Comparison of ENCODE assay signal across 11 cellular contexts in the genomic region with DNA sequence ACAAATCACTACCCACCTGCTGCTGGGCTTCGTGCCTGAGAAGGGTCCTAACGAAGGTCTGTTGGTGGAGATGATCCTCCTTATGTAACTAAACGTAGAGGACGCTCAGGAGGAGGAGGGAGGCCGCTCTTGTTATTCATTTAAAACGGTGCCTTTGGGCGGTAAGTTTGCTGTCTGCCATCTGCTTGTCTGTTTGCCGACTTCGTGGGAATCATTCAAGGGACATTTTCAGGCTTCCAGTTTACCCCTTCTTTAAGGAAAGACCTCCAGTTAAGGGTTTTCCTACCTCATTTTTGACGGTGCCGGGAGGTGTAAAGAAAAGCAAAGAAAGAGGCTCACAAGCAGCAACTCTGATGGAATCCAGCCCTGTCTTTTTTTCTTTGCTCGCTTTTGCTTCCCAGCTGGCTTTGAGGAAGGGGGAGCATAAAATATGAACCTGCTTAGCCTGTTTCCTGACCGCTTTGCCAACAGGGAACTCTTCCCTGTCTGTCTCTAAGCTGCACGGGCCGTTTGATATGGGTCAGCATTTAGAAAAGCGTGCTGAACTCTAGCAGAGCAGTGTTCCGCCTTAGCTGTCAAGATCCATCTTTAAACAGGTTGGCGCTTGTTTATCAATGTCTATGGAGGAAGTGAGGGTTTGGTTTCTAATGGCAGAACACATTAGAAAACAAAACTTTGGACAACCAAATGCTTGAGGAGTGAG. TPM values are rescaled to one million over a fixed set of nuclear protein-coding genes. Genes with fewer than 3 reads are reported as not detected.
DNase-seq lines count a peak whose midpoint lies in the region; ATAC-seq and TF ChIP-seq lines count a peak whose summit lies in the region.
"Had no signal": no experiment of that assay in that cellular context is flagged by ENCODE, and none has a peak within 500 bp of the region (broad histone marks: within the 10 kb centered on the region; RNA-seq: fewer than 3 reads in every experiment).

No MANE protein-coding gene starts in this region.

- no peaks in the 10 kb centered on the region for H4K20me1 ChIP-seq in PC-9 (ENCODE audit: insufficient read depth)

- peaks cover 5% of the 10 kb centered on the region for H3K79me2 ChIP-seq in PC-9 (ENCODE audit: low read depth)

- CTCF ChIA-PET in PC-9 (lab: Charles Lee) = no interaction called here

- H3K9ac ChIP-seq in skeletal muscle satellite cell (ENCODE audit: low read depth, low read length) = peak overlapping the region; percentile 51

- ATAC-seq in heart right ventricle (peak in 4 of 8 donors; percentile 14 to 43 (median 22)), GM21717 (IDR thresholded peaks at IDR 0.05; ENCODE audit: unreplicated experiment) (no peak)

- intact Hi-C loops in PC-9 (cut with micrococcal nuclease; ENCODE audit: unreplicated experiment) (no loop called here), heart right ventricle (cut with DNase I) (loop anchor here in 1 of 10 donors (10.0 kb wide), 1 partner anchor 159 kb away; no protein-coding TSS in a partner anchor)

- peak; percentile 47 for DNase-seq in DMS153 treated with DMSO at 0.1 percent for 48 hours (lab: John Stamatoyannopoulos, UW; ENCODE audit: unreplicated experiment)
- no peak for DNase-seq in DMS153 (lab: John Stamatoyannopoulos, UW)
- peak in 1 of 2 experiments; percentile 71 for DNase-seq in PC-9
- no peak for DNase-seq in heart right ventricle
- no peak for DNase-seq in NCI-H82 (lab: John Stamatoyannopoulos, UW)
- DNase-seq in NCI-H1694 treated with DMSO at 0.1 percent for 48 hours (lab: John Stamatoyannopoulos, UW) = no peak
- DNase-seq: 8988T, amniotic stem cell, T-helper 1 cell had no signal

- H3K4me3 ChIP-seq in PC-9 = no peak overlapping the region
- peak overlapping the region in 6 of 10 donors; percentile 13 to 37 (median 24) for H3K4me3 ChIP-seq in heart right ventricle
- peak overlapping the region; percentile 61 for H3K4me3 ChIP-seq in skeletal muscle satellite cell (ENCODE audit: low read length)

- peaks cover 46% of the 10 kb centered on the region for H3F3A ChIP-seq in PC-9 (ENCODE audit: insufficient read depth, low read depth)

- H2AFZ ChIP-seq in PC-9 = no peak overlapping the region

- WGBS in heart right ventricle, 2 donors = 59 to 61% methylated on average over 18 of the region's 18 CpGs

- POLR2A ChIA-PET in PC-9 (lab: Charles Lee; ENCODE audit: unreplicated experiment) = no interaction called here

- H3K9me2 ChIP-seq in PC-9 (ENCODE audit: insufficient read depth) = no peaks in the 10 kb centered on the region

- TF ChIP-seq CTCF in PC-9 (conservative IDR thresholded peaks at IDR 0.05) (no peak), heart right ventricle (IDR thresholded peaks at IDR 0.05) (no peak)

- H3K4me2 ChIP-seq in PC-9 = peak overlapping the region; percentile 5; the same call in 1 of the 2 replicates
- H3K4me2 ChIP-seq in skeletal muscle satellite cell (ENCODE audit: low read length) = peak overlapping the region; percentile 78

- no peaks in the 10 kb centered on the region for H3K27me3 ChIP-seq in PC-9 (ENCODE audit: insufficient read depth, low read depth)
- H3K27me3 ChIP-seq in heart right ventricle = no peaks in the 10 kb centered on the region
- H3K27me3 ChIP-seq in skeletal muscle satellite cell (ENCODE audit: control insufficient read depth, insufficient read depth, low read length) = no peaks in the 10 kb centered on the region

- no TSS peak for BruUV-seq in PC-9 (replicated peaks; lab: Mats Ljungman, UMichigan)

- H3K4me1 ChIP-seq in PC-9 (replicated peaks; ENCODE audit: insufficient read depth) = peaks cover 83% of the 10 kb centered on the region
- peaks cover 0 to 55% (median 0%) of the 10 kb centered on the region in 9 donors for H3K4me1 ChIP-seq in heart right ventricle
- peaks cover 25% of the 10 kb centered on the region for H3K4me1 ChIP-seq in skeletal muscle satellite cell (ENCODE audit: control insufficient read depth, insufficient read depth, low read length)

- H3K9me3 ChIP-seq in PC-9 (ENCODE audit: insufficient read depth, low read depth) (no peaks in the 10 kb centered on the region), heart right ventricle (no peaks in the 10 kb centered on the region), skeletal muscle satellite cell (replicated peaks; ENCODE audit: low read length) (no peaks in the 10 kb centered on the region)

- H3K36me3 ChIP-seq in PC-9 (ENCODE audit: low read depth) (0 out of 2 replicates have a peak, but pooled peaks cover 6% of the 10 kb centered on the region), heart right ventricle (peaks cover 0 to 27% (median 0%) of the 10 kb centered on the region in 9 donors), skeletal muscle satellite cell (ENCODE audit: insufficient read depth, low read length) (no peaks in the 10 kb centered on the region)

- H3K27ac ChIP-seq in PC-9 (0 out of 2 replicates have a peak overlapping the region, but pooled peaks have one; percentile 11), heart right ventricle (peak overlapping the region in 5 of 10 donors; percentile 6 to 45 (median 28))

RNA-seq across cellular contexts. Expression of gene SYTL3, which starts 13.8 kb away (rescaled TPM):
- 7.8 and 8.3 TPM in 2 replicates for total RNA-seq in PC-9 (2021)
- total RNA-seq in heart right ventricle = 10 to 100 TPM in 3 of 10 donors, 1 to 10 TPM in 7; 3.6 to 11.9 (median 8.0) TPM
- polyA plus RNA-seq in heart right ventricle = 1 to 10 TPM; 8.0 to 8.4 TPM
- total RNA-seq in skeletal muscle satellite cell (2012; rRNA removed) = 3.0 and 4.2 TPM in 2 replicates

RNA-seq across cellular contexts. Expression of gene DYNLT1, which starts 19.1 kb away (rescaled TPM):
- total RNA-seq in PC-9 (2021) = 99.6 and 105 TPM in 2 replicates
- total RNA-seq in heart right ventricle = 100 to 1,000 TPM; 110 to 173 (median 122) TPM
- 100 to 1,000 TPM; 106 to 211 TPM for polyA plus RNA-seq in heart right ventricle
- 66.9 and 70.3 TPM in 2 replicates for total RNA-seq in skeletal muscle satellite cell (2012; rRNA removed)
